21 cellular contexts compared by ENCODE assay signal in genomic region chr9:73067074-73067473, GRCh38.
DNase-seq lines count a peak whose midpoint lies in the region; ATAC-seq, FAIRE-seq and TF ChIP-seq lines count a peak whose summit lies in the region.
"Had no signal": no experiment of that assay in that cellular context is flagged by ENCODE, and none has a peak within 500 bp of the region (broad histone marks: within the 10 kb centered on the region; RNA-seq: fewer than 3 reads in every experiment).

No MANE protein-coding gene starts in this region.

- no peaks in the 10 kb centered on the region for H3K36me3 Mint-ChIP-seq in T-cell
- H3K36me3 Mint-ChIP-seq: CD8-positive, alpha-beta T cell had no signal

- intact Hi-C loops in HepG2 (cut with micrococcal nuclease; ENCODE audit: unreplicated experiment) (no loop called here), right lobe of liver (cut with DNase I) (no loop called here)

- peaks cover 15 to 20% of the 10 kb centered on the region in 2 donors for H3K27me3 Mint-ChIP-seq in T-cell

- TF ChIP-seq POLR2A in HepG2 (IDR thresholded peaks at IDR 0.05; ENCODE audit: insufficient read depth in 1 of 2, low read depth in 2 of 2, low read length in 2 of 2), result no peak
- no peak for TF ChIP-seq POLR2A in right lobe of liver (IDR thresholded peaks at IDR 0.05)

- TF ChIP-seq RAD21 in HepG2 (CRISPR knock-in tag; IDR thresholded peaks at IDR 0.05), result no peak

- H3K9ac ChIP-seq in HepG2 (ENCODE audit: insufficient read depth, low read depth, low read length), result no peak overlapping the region
- no peak overlapping the region for H3K9ac ChIP-seq in Karpas-422 (ENCODE audit: low read length)

- H3K4me1 ChIP-seq in HepG2 (ENCODE audit: insufficient read depth, low read length) (no peaks in the 10 kb centered on the region), right lobe of liver (no peaks in the 10 kb centered on the region), Karpas-422 (ENCODE audit: low read length) (no peaks in the 10 kb centered on the region)
- H3K4me1 ChIP-seq: heart right ventricle, pancreas had no signal

- no peaks in the 10 kb centered on the region for H3K9me2 ChIP-seq in Karpas-422 (replicated peaks; ENCODE audit: insufficient read depth, low read length)

- no peaks in the 10 kb centered on the region for H4K20me1 ChIP-seq in HepG2 (ENCODE audit: insufficient read depth, low read length)
- H4K20me1 ChIP-seq in Karpas-422 (ENCODE audit: insufficient read depth, low read depth, low read length), result no peaks in the 10 kb centered on the region

- in situ Hi-C loops in HepG2 (cut with HindIII; ENCODE audit: extremely low pct_ligation_motif_present, low pct_unique_long_range_greater_than_20kb), result no loop called here
- in situ Hi-C loops in brain microvascular endothelial cell (cut with HindIII; ENCODE audit: low pct_ligation_motif_present, low sequenced_read_pairs), result no loop called here

- FAIRE-seq in HepG2 (lab: Jason Lieb, UNC) (no peak), frontal cortex (lab: Jason Lieb, UNC) (no peak)
- FAIRE-seq: pancreas had no signal

- TF ChIP-seq EP300 in HepG2 (IDR thresholded peaks at IDR 0.05; ENCODE audit: low read depth in 2 of 2, low read length in 2 of 2) (no peak), HepG2 (CRISPR knock-in tag; IDR thresholded peaks at IDR 0.05; ENCODE audit: borderline replicate concordance) (no peak)

- H3K27ac Mint-ChIP-seq in T-cell, result no peak overlapping the region
- H3K27ac Mint-ChIP-seq: CD8-positive, alpha-beta T cell; stimulated activated naive CD8-positive, alpha-beta T cell treated with anti-CD3 and anti-CD28 coated beads, Interleukin-15, Interleukin-2, amounts not matched to agents 100 ng/mL and 50 ng/mL, for 24 hours; T-helper 1 cell treated with Interleukin-12 subunit alpha and Interleukin-12 subunit beta and Interleukin-4 antibody, amounts not matched to agents 30 μg/mL and 1 μg/mL, for 36 hours had no signal

- H3K9me3 Mint-ChIP-seq in T-cell, result no peaks in the 10 kb centered on the region
- H3K9me3 Mint-ChIP-seq: CD8-positive, alpha-beta T cell; stimulated activated naive CD8-positive, alpha-beta T cell treated with anti-CD3 and anti-CD28 coated beads, Interleukin-15, Interleukin-2, amounts not matched to agents 100 ng/mL and 50 ng/mL, for 24 hours; T-helper 1 cell treated with Interleukin-12 subunit alpha and Interleukin-12 subunit beta and Interleukin-4 antibody, amounts not matched to agents 30 μg/mL and 1 μg/mL, for 36 hours had no signal

- no peaks in the 10 kb centered on the region for H3K4me1 Mint-ChIP-seq in T-cell

- H3K4me3 ChIP-seq in HepG2 (replicated peaks in 1 of 3; ENCODE audit: insufficient read depth in 1 of 3, low read depth in 2 of 3, low read length in 3 of 3) (no peak overlapping the region), right lobe of liver (no peak overlapping the region), Karpas-422 (ENCODE audit: low read length) (no peak overlapping the region), brain microvascular endothelial cell (ENCODE audit: low read depth, low read length) (no peak overlapping the region)
- H3K4me3 ChIP-seq: heart right ventricle, pancreas had no signal

- no peaks in the 10 kb centered on the region; a peak in 1 of 5 replicates for H3K27me3 ChIP-seq in HepG2 (ENCODE audit: control insufficient read depth in 1 of 2, insufficient read depth in 2 of 2, low read length in 2 of 2)
- no peaks in the 10 kb centered on the region for H3K27me3 ChIP-seq in right lobe of liver
- no peaks in the 10 kb centered on the region for H3K27me3 ChIP-seq in Karpas-422 (ENCODE audit: low read length)
- H3K27me3 ChIP-seq in brain microvascular endothelial cell (replicated peaks), result no peaks in the 10 kb centered on the region
- H3K27me3 ChIP-seq: heart right ventricle, pancreas had no signal

- BruUV-seq in HepG2 (replicated peaks; lab: Mats Ljungman, UMichigan), result no TSS peak

- TF ChIP-seq CTCF in HepG2 (CRISPR knock-in tag; IDR thresholded peaks at IDR 0.05), result peak; percentile 49
- TF ChIP-seq CTCF in right lobe of liver (IDR thresholded peaks at IDR 0.05), result peak in 2 of 4 donors; percentile 5 to 7
- peak; percentile 14 for TF ChIP-seq CTCF in brain microvascular endothelial cell (IDR thresholded peaks at IDR 0.05; ENCODE audit: low read depth, low read length, missing control alignments)

- H3K4me2 ChIP-seq in HepG2 (ENCODE audit: low read depth, low read length), result no peak overlapping the region
- no peak overlapping the region for H3K4me2 ChIP-seq in Karpas-422 (ENCODE audit: low read depth, low read length, poor library complexity, severe bottlenecking)

- no peaks in the 10 kb centered on the region for H3K9me3 ChIP-seq in HepG2 (ENCODE audit: low read length)
- no peaks in the 10 kb centered on the region for H3K9me3 ChIP-seq in right lobe of liver
- no peaks in the 10 kb centered on the region for H3K9me3 ChIP-seq in Karpas-422 (ENCODE audit: low read length)
- H3K9me3 ChIP-seq: heart right ventricle, pancreas had no signal

- H2AFZ ChIP-seq in HepG2 (ENCODE audit: low read length) (no peak overlapping the region), Karpas-422 (ENCODE audit: low read length) (no peak overlapping the region)

- H3K27ac ChIP-seq in HepG2 (ENCODE audit: extremely low read length, insufficient read depth, low read length) (no peak overlapping the region), right lobe of liver (no peak overlapping the region), Karpas-422 (ENCODE audit: low read length) (no peak overlapping the region), brain microvascular endothelial cell (no peak overlapping the region)
- H3K27ac ChIP-seq: heart right ventricle, pancreas had no signal

- DNase-seq in HepG2 (ENCODE audit: low spot score) (no peak), right lobe of liver (no peak), Karpas-422 (peak; percentile 46), brain microvascular endothelial cell (no peak), anterior cingulate cortex (lab: John Stamatoyannopoulos, UW) (no peak), frontal cortex (ENCODE audit: low spot score in 2 of 2) (no peak), T-cell (no peak)
- no peak for DNase-seq in activated T-cell treated with anti-CD3 and anti-CD28 coated beads, Interleukin-2, amount 50 U/mL, for 48 hours
- DNase-seq: activated CD8-positive, alpha-beta memory T cell treated with anti-CD3 and anti-CD28 coated beads for 24 hours; CD8-positive, alpha-beta T cell; DMS79; effector CD4-positive, alpha-beta T cell; heart right ventricle; NCI-H187; NCI-H446 treated with DMSO at 0.1 percent for 48 hours; pancreas; Right ventricle myocardium superior; stimulated activated CD4-positive, alpha-beta T cell treated with anti-CD3 and anti-CD28 coated beads, Interleukin-1b, Interleukin-23, amount 100 ng/mL, for 48 hours; trophoblast cell had no signal

- WGBS in HepG2 (ENCODE audit: low lambda C conversion rate), result 22% methylated on average over 2 of the region's 2 CpGs
- 80% methylated on average over 1 of the region's 2 CpGs for WGBS in right lobe of liver (ENCODE audit: insufficient coverage, low coverage, low lambda C conversion rate, missing lambda C conversion rate)

- H3K79me2 ChIP-seq in HepG2 (ENCODE audit: insufficient read depth, low read length) (no peaks in the 10 kb centered on the region), Karpas-422 (ENCODE audit: low read length) (no peaks in the 10 kb centered on the region)

- POLR2A ChIA-PET in HepG2 (lab: Yijun Ruan, JAX), result no interaction called here
- POLR2A ChIA-PET in T-cell (lab: Charles Lee), result no interaction called here

- CTCF ChIA-PET in HepG2 (lab: Yijun Ruan, JAX; ENCODE audit: low intra/inter-chr PET ratio, low total read pairs), result no interaction called here
- CTCF ChIA-PET in T-cell (lab: Charles Lee), result interaction anchor here (0.6 to 1.8 kb wide), 2 partner anchors 12 to 275 kb away, joined by 3 to 6 read pairs; no protein-coding TSS in a partner anchor

- ATAC-seq in HepG2 (no peak; the same call in 2 of the 3 replicates), right lobe of liver (no peak), T-cell (replicated peaks in 1 of 4) (no peak)
- ATAC-seq: CD8-positive, alpha-beta T cell; heart right ventricle; pancreas had no signal

- no peak overlapping the region for H3K4me3 Mint-ChIP-seq in T-cell
- H3K4me3 Mint-ChIP-seq: CD8-positive, alpha-beta T cell; stimulated activated naive CD8-positive, alpha-beta T cell treated with anti-CD3 and anti-CD28 coated beads, Interleukin-15, Interleukin-2, amounts not matched to agents 100 ng/mL and 50 ng/mL, for 24 hours; T-helper 1 cell treated with Interleukin-12 subunit alpha and Interleukin-12 subunit beta and Interleukin-4 antibody, amounts not matched to agents 30 μg/mL and 1 μg/mL, for 36 hours had no signal

- H3K36me3 ChIP-seq in HepG2 (replicated peaks in 1 of 2; ENCODE audit: control insufficient read depth in 1 of 2, insufficient read depth in 2 of 2, low read length in 2 of 2) (no peaks in the 10 kb centered on the region), right lobe of liver (no peaks in the 10 kb centered on the region), Karpas-422 (ENCODE audit: insufficient read depth, low read length) (no peaks in the 10 kb centered on the region), brain microvascular endothelial cell (replicated peaks) (no peaks in the 10 kb centered on the region)
- H3K36me3 ChIP-seq: heart right ventricle, pancreas had no signal

TF ChIP-seq in HepG2, 621 proteins besides CTCF, POLR2A, EP300 and RAD21 (continues in another document):
- TF ChIP-seq TFAP4 (IDR thresholded peaks at IDR 0.05; ENCODE audit: borderline replicate concordance, low read depth) (peak; percentile 18; the same call in 1 of the 2 replicates), ZZZ3 (CRISPR knock-in tag; IDR thresholded peaks at IDR 0.05; ENCODE audit: borderline replicate concordance) (no peak)
